Comparison of ENCODE assay signal across 9 cellular contexts in the genomic region with DNA sequence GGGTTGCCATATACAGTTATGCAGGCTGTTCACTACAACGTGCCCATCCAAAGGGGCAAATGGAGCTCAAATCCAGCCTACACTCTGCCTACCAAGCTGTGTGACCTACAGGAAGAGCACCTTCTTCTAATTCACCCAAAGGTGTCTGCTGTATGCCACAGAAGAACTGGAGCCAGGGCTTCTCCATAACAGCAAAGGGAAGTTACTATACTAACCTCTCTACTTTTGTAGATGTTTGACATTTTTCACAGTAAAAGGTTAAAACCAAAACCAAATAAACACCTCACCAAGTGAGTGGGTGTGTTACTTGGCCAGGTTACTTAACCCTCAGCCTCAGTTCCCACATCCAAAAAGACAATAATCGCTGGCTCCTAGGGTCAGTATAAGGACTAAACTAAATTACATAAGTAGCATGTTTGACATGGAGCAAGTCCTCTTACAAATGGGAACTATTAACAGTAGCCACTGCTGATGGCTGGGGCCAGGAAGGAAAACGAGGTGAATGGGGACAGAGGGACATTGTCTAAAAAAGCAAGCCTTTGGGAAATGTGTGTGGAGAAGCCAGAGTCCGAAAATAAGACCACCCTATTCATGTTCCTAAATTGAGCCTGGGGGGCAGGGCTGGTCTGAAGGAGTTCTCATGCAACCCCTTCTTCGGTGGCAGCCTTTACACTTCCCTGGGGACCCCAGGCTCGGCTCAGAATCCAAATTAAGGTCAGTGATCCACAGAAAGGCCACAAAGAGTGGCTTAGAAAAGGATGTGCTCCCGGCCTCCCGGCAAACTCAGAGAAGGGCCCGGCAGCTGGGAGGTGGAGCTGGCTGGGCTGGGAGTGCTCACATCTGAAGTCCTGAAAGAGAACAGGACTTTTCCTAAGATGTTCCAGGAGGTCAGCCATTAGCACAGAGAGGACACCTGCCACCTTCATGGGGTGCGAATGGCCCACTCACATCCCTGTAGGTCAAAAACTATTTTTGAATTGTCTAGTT. TPM values are rescaled to one million over a fixed set of nuclear protein-coding genes. Genes with fewer than 3 reads are reported as not detected.
DNase-seq lines count a peak whose midpoint lies in the region; ATAC-seq, FAIRE-seq and TF ChIP-seq lines count a peak whose summit lies in the region.
"Had no signal": no experiment of that assay in that cellular context is flagged by ENCODE, and none has a peak within 500 bp of the region (broad histone marks: within the 10 kb centered on the region; RNA-seq: fewer than 3 reads in every experiment).

No MANE protein-coding gene starts in this region.

- H3K23ac ChIP-seq in mesenchymal stem cell (ENCODE audit: low read length in 2 of 2) = no peak overlapping the region

- no peaks in the 10 kb centered on the region for H3K27me3 Mint-ChIP-seq in WTC11 (ENCODE audit: low read depth)

- H3K36me3 ChIP-seq in HEK293 (ENCODE audit: control insufficient read depth in 2 of 2, insufficient read depth in 1 of 2, low read length in 2 of 2) = no peaks in the 10 kb centered on the region
- H3K36me3 ChIP-seq in mesenchymal stem cell (ENCODE audit: control insufficient read depth in 1 of 2, insufficient read depth in 2 of 2, low read depth in 1 of 2, low read length in 2 of 2) = peaks cover 0 to 4% of the 10 kb centered on the region in 2 experiments
- no peaks in the 10 kb centered on the region for H3K36me3 ChIP-seq in stomach

- H2BK5ac ChIP-seq in mesenchymal stem cell (ENCODE audit: low read depth, low read length, poor library complexity, severe bottlenecking) = no peak overlapping the region

- no peaks in the 10 kb centered on the region for H3K36me3 Mint-ChIP-seq in WTC11

- CTCF ChIA-PET in HEK293 (lab: Yijun Ruan, JAX) (interaction anchor here (0.6 to 1.4 kb wide), 3 partner anchors 14 to 50 kb away, joined by 3 to 5 read pairs (median 4); a partner anchor contains a TSS), WTC11 (lab: Charles Lee) (interaction anchor here (0.6 to 0.7 kb wide), 2 partner anchors 8 to 165 kb away, joined by 4 to 6 read pairs; no protein-coding TSS in a partner anchor)

- H3K9ac ChIP-seq in mesenchymal stem cell (ENCODE audit: low read length) = no peak overlapping the region

- WGBS in mesenchymal stem cell = 76% methylated on average over 10 of the region's 10 CpGs
- 56 to 71% (median 65%) methylated on average over 10 of the region's 10 CpGs for WGBS in stomach, 5 donors

- H3K9me3 Mint-ChIP-seq in WTC11 = no peaks in the 10 kb centered on the region
- H3K9me3 Mint-ChIP-seq: activated B cell treated with CpG ODN at 0.5 μM for 24 hours; activated T-cell treated with anti-CD3 and anti-CD28 coated beads, Interleukin-2, amount 50 U/mL, for 72 hours had no signal

- TF ChIP-seq CTCF in HEK293 (tag by site-specific recombination; IDR thresholded peaks at IDR 0.05) = no peak
- no peak for TF ChIP-seq CTCF in WTC11 (IDR thresholded peaks at IDR 0.05)
- TF ChIP-seq CTCF in stomach (IDR thresholded peaks at IDR 0.05) = no peak

- no peak overlapping the region for H3K4me3 Mint-ChIP-seq in WTC11
- H3K4me3 Mint-ChIP-seq: activated B cell treated with CpG ODN at 0.5 μM for 24 hours; activated T-cell treated with anti-CD3 and anti-CD28 coated beads, Interleukin-2, amount 50 U/mL, for 72 hours had no signal

- POLR2A ChIA-PET in HEK293 (lab: Yijun Ruan, JAX) (interaction anchor here (5.0 kb wide), 1 partner anchor 12 kb away, joined by 33 read pairs; a partner anchor contains a TSS), WTC11 (lab: Charles Lee) (no interaction called here)

- H2AFZ ChIP-seq in mesenchymal stem cell (ENCODE audit: low read depth, low read length) = no peak overlapping the region

- peak overlapping the region in 1 of 2 experiments; percentile 12 for H2BK12ac ChIP-seq in mesenchymal stem cell (ENCODE audit: low read length in 2 of 2)

- DNase-seq in WTC11 (ENCODE audit: low spot score) (no peak), mesenchymal stem cell (no peak), stomach (no peak), GM19239 (ENCODE audit: insufficient read length, low spot score) (no peak), NCI-H2081 treated with DMSO at 0.1 percent for 48 hours (lab: John Stamatoyannopoulos, UW) (no peak)

- TF ChIP-seq POLR2A in stomach (IDR thresholded peaks at IDR 0.05) = no peak

- peak overlapping the region; percentile 23 for H4K91ac ChIP-seq in mesenchymal stem cell (ENCODE audit: low read length)

- no peak overlapping the region for H3K4ac ChIP-seq in mesenchymal stem cell (ENCODE audit: low read depth in 1 of 2, low read length in 2 of 2)

- H2BK120ac ChIP-seq in mesenchymal stem cell (ENCODE audit: low read depth, low read length) = no peak overlapping the region

- H3K27ac ChIP-seq in HEK293 (ENCODE audit: extremely low read depth, low read depth, low read length) (peak overlapping the region; percentile 28; the same call in 1 of the 2 replicates), mesenchymal stem cell (ENCODE audit: low read length, poor library complexity, severe bottlenecking) (no peak overlapping the region), stomach (peak overlapping the region; percentile 42 to 99 (median 68))

- intact Hi-C loops in stomach (cut with DNase I; ENCODE audit: low total_unique reads) = no loop called here

- no peaks in the 10 kb centered on the region for H3K9me3 ChIP-seq in HEK293 (ENCODE audit: control insufficient read depth, insufficient read depth, low read depth, low read length)
- H3K9me3 ChIP-seq in mesenchymal stem cell (ENCODE audit: control insufficient read depth, low read length) = no peaks in the 10 kb centered on the region
- no peaks in the 10 kb centered on the region for H3K9me3 ChIP-seq in stomach

- peak overlapping the region; percentile 60; the same call in 1 of the 2 replicates for H3K27ac Mint-ChIP-seq in WTC11
- H3K27ac Mint-ChIP-seq: activated B cell treated with CpG ODN at 0.5 μM for 24 hours; activated T-cell treated with anti-CD3 and anti-CD28 coated beads, Interleukin-2, amount 50 U/mL, for 72 hours had no signal

- no peak for TF ChIP-seq EP300 in stomach (IDR thresholded peaks at IDR 0.05)

- H3K4me1 ChIP-seq in HEK293 (ENCODE audit: control insufficient read depth, insufficient read depth, low read length) (peaks cover 44% of the 10 kb centered on the region), mesenchymal stem cell (ENCODE audit: control insufficient read depth, insufficient read depth, low read depth, low read length) (peaks cover 29% of the 10 kb centered on the region), stomach (peaks cover 66 to 98% (median 83%) of the 10 kb centered on the region in 4 donors)

- H3K4me3 ChIP-seq in HEK293 (ENCODE audit: low read depth, low read length) (no peak overlapping the region), mesenchymal stem cell (ENCODE audit: insufficient read depth in 1 of 2, low read depth in 1 of 2, low read length in 2 of 2) (no peak overlapping the region), stomach (no peak overlapping the region)

- H3K79me1 ChIP-seq in mesenchymal stem cell (replicated peaks; ENCODE audit: low read length, poor library complexity, severe bottlenecking) = peaks cover 10% of the 10 kb centered on the region

- H2AK5ac ChIP-seq in mesenchymal stem cell (ENCODE audit: low read length, severe bottlenecking) = no peak overlapping the region

- H3K4me2 ChIP-seq in mesenchymal stem cell (ENCODE audit: low read length, poor library complexity, severe bottlenecking) = no peak overlapping the region

- H3K4me1 Mint-ChIP-seq in WTC11 = peaks cover 20% of the 10 kb centered on the region

- H3K27me3 ChIP-seq in mesenchymal stem cell (ENCODE audit: control insufficient read depth in 1 of 2, insufficient read depth in 1 of 2, low read length in 2 of 2) (no peaks in the 10 kb centered on the region), stomach (no peaks in the 10 kb centered on the region)

- ATAC-seq in WTC11 (no peak), HG03095 (IDR thresholded peaks at IDR 0.05; ENCODE audit: unreplicated experiment) (no peak)

- peak overlapping the region in 1 of 2 experiments; percentile 70 for H3K18ac ChIP-seq in mesenchymal stem cell (ENCODE audit: low read depth in 1 of 2, low read length in 2 of 2)

- H3K14ac ChIP-seq in mesenchymal stem cell (ENCODE audit: low read length in 2 of 2) = no peak overlapping the region

- no peak overlapping the region for H2BK15ac ChIP-seq in mesenchymal stem cell (ENCODE audit: low read depth, poor library complexity, severe bottlenecking)

- FAIRE-seq in GM19239 (lab: Jason Lieb, UNC) = no peak

- H4K8ac ChIP-seq in mesenchymal stem cell (ENCODE audit: low read length) = no peak overlapping the region

TF ChIP-seq in HEK293, 187 proteins besides CTCF, POLR2A, EP300 and RAD21 (continues in another document):
- TF ChIP-seq SCRT2 (tag by site-specific recombination; IDR thresholded peaks at IDR 0.05) (no peak), ZNF19 (tag by site-specific recombination; IDR thresholded peaks at IDR 0.05; ENCODE audit: low read depth) (no peak), ZNF549 (tag by site-specific recombination; IDR thresholded peaks at IDR 0.05) (no peak)

RNA-seq across cellular contexts. Expression of a gene that starts 13.5 kb away (rescaled TPM):
- total RNA-seq in WTC11 (2021) (6.5 to 12.2 TPM (median 9.4 TPM) in 3 replicates), stomach (100 to 1,000 TPM in 1 of 5 donors, 10 to 100 TPM in 4; 10.5 to 111 (median 23.6) TPM)
- 23.1 TPM for polyA plus RNA-seq in mesenchymal stem cell (2013, experiment 1 of 2)
- 22.1 TPM for polyA plus RNA-seq in mesenchymal stem cell (2013, experiment 2 of 2)
- 10 to 100 TPM; 16.5 to 30.1 (median 19.8) TPM for polyA plus RNA-seq in stomach
- total RNA-seq: activated B cell treated with CpG ODN at 0.5 μM for 24 hours had no signal

RNA-seq across cellular contexts. Expression of a gene that starts 46.4 kb away (rescaled TPM):
- total RNA-seq in WTC11 (2021) (43.1 to 43.8 TPM (median 43.3 TPM) in 3 replicates), stomach (100 to 1,000 TPM in 1 of 5 donors, 10 to 100 TPM in 3, 1 to 10 TPM in 1; 7.8 to 103 (median 31.0) TPM)
- polyA plus RNA-seq in mesenchymal stem cell (2013, experiment 1 of 2) = 45.1 TPM
- 43.6 TPM for polyA plus RNA-seq in mesenchymal stem cell (2013, experiment 2 of 2)
- 10 to 100 TPM; 15.8 to 27.2 (median 19.7) TPM for polyA plus RNA-seq in stomach
